26 cellular contexts compared by ENCODE assay signal in the genomic region with DNA sequence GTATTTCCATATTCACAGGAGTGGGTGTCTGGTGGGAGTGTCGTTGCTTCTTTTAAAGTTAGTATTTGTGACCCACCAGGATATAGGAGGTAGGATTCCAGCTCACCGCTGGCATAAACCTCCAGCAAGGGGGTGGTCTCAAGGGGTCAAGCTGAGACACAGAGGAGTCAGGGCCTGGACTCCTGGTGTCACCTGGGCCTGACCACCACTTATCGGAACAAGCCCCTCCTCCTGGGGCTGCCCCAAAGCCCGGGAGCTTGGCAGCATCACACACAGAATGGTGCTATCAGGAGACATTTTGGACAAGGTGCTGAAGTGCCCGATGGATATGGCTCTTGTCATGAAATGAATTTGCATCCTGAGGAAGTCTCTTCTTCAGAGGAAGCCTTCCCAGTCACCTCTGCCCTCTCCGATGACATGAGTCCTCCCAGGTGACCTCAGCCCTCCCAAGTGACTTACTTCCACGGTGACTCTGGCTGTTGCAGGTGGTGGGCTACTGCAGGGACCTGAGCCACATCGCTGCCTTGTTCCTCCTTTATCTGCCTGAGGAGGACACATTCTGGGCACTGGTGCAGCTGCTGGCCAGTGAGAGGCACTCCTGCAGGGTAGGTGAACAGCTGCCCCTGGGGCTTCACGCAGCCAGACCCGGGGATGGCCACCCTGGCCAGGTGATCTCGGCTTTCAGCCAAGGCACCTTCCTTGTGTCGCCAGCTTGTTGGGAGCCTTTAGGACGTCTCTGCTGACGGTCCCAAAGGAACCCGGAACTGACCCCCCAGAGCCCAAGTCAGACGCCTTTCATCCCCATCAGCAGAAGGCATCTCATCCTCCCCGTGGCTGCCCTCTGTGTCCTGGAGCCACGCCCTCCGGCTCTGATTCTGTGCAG.
A peak's percentile ranks its signal among the peaks of the same experiment; 100 is the strongest.
DNase-seq lines count a peak whose midpoint lies in the region; ATAC-seq and TF ChIP-seq lines count a peak whose summit lies in the region.
"Had no signal": no experiment of that assay in that cellular context is flagged by ENCODE, and none has a peak within 500 bp of the region (broad histone marks: within the 10 kb centered on the region; RNA-seq: fewer than 3 reads in every experiment).

No MANE protein-coding gene starts in this region.

- CTCF ChIA-PET in activated naive CD4-positive, alpha-beta T cell treated with anti-CD3 and anti-CD28 coated beads for 36 hours (lab: Charles Lee), result no interaction called here

- no peaks in the 10 kb centered on the region for H3K36me3 Mint-ChIP-seq in activated naive CD8-positive, alpha-beta T cell treated with anti-CD3 and anti-CD28 coated beads, Interleukin-2, amount 10 ng/mL, durations not matched to agents 7 days and 5 days
- H3K36me3 Mint-ChIP-seq in activated naive CD8-positive, alpha-beta T cell treated with anti-CD3 and anti-CD28 coated beads for 36 hours, result no peaks in the 10 kb centered on the region
- no peaks in the 10 kb centered on the region for H3K36me3 Mint-ChIP-seq in activated naive CD4-positive, alpha-beta T cell treated with anti-CD3 and anti-CD28 coated beads for 36 hours (ENCODE audit: low read depth)
- H3K36me3 Mint-ChIP-seq: activated naive CD4-positive, alpha-beta T cell treated with anti-CD3 and anti-CD28 coated beads, Interleukin-2, amount 50 U/mL, for 24 hours; CD14-positive monocyte; T-cell had no signal

- H3K9me3 ChIP-seq in upper lobe of right lung, result no peaks in the 10 kb centered on the region
- H3K9me3 ChIP-seq: heart right ventricle, uterus had no signal

- H3K4me3 ChIP-seq in upper lobe of right lung, result no peak overlapping the region
- H3K4me3 ChIP-seq: GM23248, heart right ventricle, uterus had no signal

- H3K27me3 Mint-ChIP-seq in activated naive CD8-positive, alpha-beta T cell treated with anti-CD3 and anti-CD28 coated beads, Interleukin-2, amount 10 ng/mL, durations not matched to agents 7 days and 5 days, result peaks cover 2% of the 10 kb centered on the region
- no peaks in the 10 kb centered on the region for H3K27me3 Mint-ChIP-seq in activated naive CD8-positive, alpha-beta T cell treated with anti-CD3 and anti-CD28 coated beads for 36 hours
- no peaks in the 10 kb centered on the region for H3K27me3 Mint-ChIP-seq in activated naive CD4-positive, alpha-beta T cell treated with anti-CD3 and anti-CD28 coated beads for 36 hours (ENCODE audit: low read depth)
- H3K27me3 Mint-ChIP-seq: activated naive CD4-positive, alpha-beta T cell treated with anti-CD3 and anti-CD28 coated beads, Interleukin-2, amount 50 U/mL, for 24 hours; stimulated activated naive B cell treated with anti-CD40 and anti-IgM and Interleukin-4, amounts not matched to agents 10 μg/mL and 1 μg/mL and 100 μg/mL, for 72 hours; T-cell had no signal

- POLR2A ChIA-PET in activated naive CD8-positive, alpha-beta T cell treated with anti-CD3 and anti-CD28 coated beads, Interleukin-2, amount 10 ng/mL, durations not matched to agents 7 days and 5 days (lab: Charles Lee), result no interaction called here

- TF ChIP-seq CTCF in upper lobe of right lung (IDR thresholded peaks at IDR 0.05), result no peak

- H3K27ac ChIP-seq in upper lobe of right lung, result no peak overlapping the region
- H3K27ac ChIP-seq: foreskin keratinocyte, GM23248, heart right ventricle, uterus had no signal

- H3K36me3 ChIP-seq in upper lobe of right lung, result no peaks in the 10 kb centered on the region
- H3K36me3 ChIP-seq: heart right ventricle, uterus had no signal

- no peak overlapping the region for H3K27ac Mint-ChIP-seq in activated naive CD8-positive, alpha-beta T cell treated with anti-CD3 and anti-CD28 coated beads, Interleukin-2, amount 10 ng/mL, durations not matched to agents 7 days and 5 days
- no peak overlapping the region for H3K27ac Mint-ChIP-seq in activated naive CD8-positive, alpha-beta T cell treated with anti-CD3 and anti-CD28 coated beads for 36 hours
- no peak overlapping the region for H3K27ac Mint-ChIP-seq in activated naive CD4-positive, alpha-beta T cell treated with anti-CD3 and anti-CD28 coated beads for 36 hours
- H3K27ac Mint-ChIP-seq: activated CD8-positive, alpha-beta T cell treated with anti-CD3 and anti-CD28 coated beads, Interleukin-2, amount 10 ng/mL, durations not matched to agents 7 days and 5 days; activated naive CD4-positive, alpha-beta T cell treated with anti-CD3 and anti-CD28 coated beads, Interleukin-2, amount 50 U/mL, for 24 hours; effector memory CD8-positive, alpha-beta T cell; HFFc6; T-cell had no signal

- no peaks in the 10 kb centered on the region for H3K4me1 ChIP-seq in upper lobe of right lung
- H3K4me1 ChIP-seq: foreskin keratinocyte, heart right ventricle, uterus had no signal

- no peaks in the 10 kb centered on the region for H3K9me3 Mint-ChIP-seq in activated naive CD8-positive, alpha-beta T cell treated with anti-CD3 and anti-CD28 coated beads, Interleukin-2, amount 10 ng/mL, durations not matched to agents 7 days and 5 days
- H3K9me3 Mint-ChIP-seq in activated naive CD8-positive, alpha-beta T cell treated with anti-CD3 and anti-CD28 coated beads for 36 hours, result no peaks in the 10 kb centered on the region
- H3K9me3 Mint-ChIP-seq in activated naive CD4-positive, alpha-beta T cell treated with anti-CD3 and anti-CD28 coated beads for 36 hours, result no peaks in the 10 kb centered on the region
- H3K9me3 Mint-ChIP-seq: activated naive CD4-positive, alpha-beta T cell treated with anti-CD3 and anti-CD28 coated beads, Interleukin-2, amount 50 U/mL, for 24 hours; CD14-positive monocyte; effector memory CD8-positive, alpha-beta T cell; HFFc6; stimulated activated naive B cell treated with anti-CD40 and anti-IgM and Interleukin-4, amounts not matched to agents 10 μg/mL and 1 μg/mL and 100 μg/mL, for 72 hours; T-cell had no signal

- H3K27me3 ChIP-seq in upper lobe of right lung, result no peaks in the 10 kb centered on the region
- H3K27me3 ChIP-seq: heart right ventricle, uterus had no signal

- H3K4me3 Mint-ChIP-seq in activated naive CD8-positive, alpha-beta T cell treated with anti-CD3 and anti-CD28 coated beads, Interleukin-2, amount 10 ng/mL, durations not matched to agents 7 days and 5 days, result no peak overlapping the region
- H3K4me3 Mint-ChIP-seq in activated naive CD8-positive, alpha-beta T cell treated with anti-CD3 and anti-CD28 coated beads for 36 hours, result no peak overlapping the region
- H3K4me3 Mint-ChIP-seq in activated naive CD4-positive, alpha-beta T cell treated with anti-CD3 and anti-CD28 coated beads for 36 hours, result no peak overlapping the region
- H3K4me3 Mint-ChIP-seq: activated CD8-positive, alpha-beta T cell treated with anti-CD3 and anti-CD28 coated beads, Interleukin-2, amount 10 ng/mL, durations not matched to agents 7 days and 5 days; activated naive CD4-positive, alpha-beta T cell treated with anti-CD3 and anti-CD28 coated beads, Interleukin-2, amount 50 U/mL, for 24 hours; CD14-positive monocyte; effector memory CD8-positive, alpha-beta T cell; HFFc6; stimulated activated naive B cell treated with anti-CD40 and anti-IgM and Interleukin-4, amounts not matched to agents 10 μg/mL and 1 μg/mL and 100 μg/mL, for 72 hours; T-cell had no signal

- intact Hi-C loops in upper lobe of right lung (cut with DNase I), result no loop called here
- intact Hi-C loops in activated naive CD4-positive, alpha-beta T cell treated with anti-CD3 and anti-CD28 coated beads for 36 hours (cut with micrococcal nuclease), result no loop called here

- peaks cover 3% of the 10 kb centered on the region for H3K4me1 Mint-ChIP-seq in activated naive CD8-positive, alpha-beta T cell treated with anti-CD3 and anti-CD28 coated beads, Interleukin-2, amount 10 ng/mL, durations not matched to agents 7 days and 5 days
- peaks cover 6% of the 10 kb centered on the region for H3K4me1 Mint-ChIP-seq in activated naive CD8-positive, alpha-beta T cell treated with anti-CD3 and anti-CD28 coated beads for 36 hours
- peaks cover 8% of the 10 kb centered on the region for H3K4me1 Mint-ChIP-seq in activated naive CD4-positive, alpha-beta T cell treated with anti-CD3 and anti-CD28 coated beads for 36 hours (ENCODE audit: low read depth)

- peak; percentile 21 for DNase-seq in activated naive CD8-positive, alpha-beta T cell treated with anti-CD3 and anti-CD28 coated beads, Interleukin-2, amount 10 ng/mL, durations not matched to agents 7 days and 5 days
- DNase-seq in activated naive CD8-positive, alpha-beta T cell treated with anti-CD3 and anti-CD28 coated beads for 36 hours, result no peak
- DNase-seq in NCI-H69 (lab: John Stamatoyannopoulos, UW), result peak; percentile 6
- DNase-seq in islet precursor cell, result peak; percentile 54
- peak; percentile 59 for DNase-seq in upper lobe of right lung
- no peak for DNase-seq in activated naive CD4-positive, alpha-beta T cell treated with anti-CD3 and anti-CD28 coated beads for 36 hours
- DNase-seq in globus pallidus (ENCODE audit: low spot score), result no peak
- DNase-seq: activated CD8-positive, alpha-beta T cell treated with anti-CD3 and anti-CD28 coated beads, Interleukin-2, amount 10 ng/mL, durations not matched to agents 7 days and 5 days; cortex of kidney; effector memory CD8-positive, alpha-beta T cell; EL; foreskin keratinocyte; heart right ventricle; NCI-H1694; NCI-H526; posterior cingulate gyrus; stimulated activated CD4-positive, alpha-beta T cell treated with anti-CD3 and anti-CD28 coated beads, Interleukin-4, amount 100 ng/mL, for 4 hours; stimulated activated naive B cell treated with anti-CD40 and anti-IgM and Interleukin-4, amounts not matched to agents 10 μg/mL and 1 μg/mL and 100 μg/mL, for 72 hours had no signal

- ATAC-seq in activated naive CD8-positive, alpha-beta T cell treated with anti-CD3 and anti-CD28 coated beads, Interleukin-2, amount 10 ng/mL, durations not matched to agents 7 days and 5 days (ENCODE audit: low read depth), result no peak
- ATAC-seq in upper lobe of right lung, result no peak
- ATAC-seq: activated CD8-positive, alpha-beta T cell treated with anti-CD3 and anti-CD28 coated beads, Interleukin-2, amount 10 ng/mL, durations not matched to agents 7 days and 5 days; effector memory CD8-positive, alpha-beta T cell; esophagus mucosa; foreskin keratinocyte; heart right ventricle; sciatic nerve; stimulated activated naive B cell treated with anti-CD40 and anti-IgM and Interleukin-4, amounts not matched to agents 10 μg/mL and 1 μg/mL and 100 μg/mL, for 72 hours; T-cell had no signal

Comparison
In these comparisons a context has a peak if more than half of its experiments do, and no peak if none do; other contexts are left out.
1. DNase-seq: peak in activated naive CD8-positive, alpha-beta T cell treated with anti-CD3 and anti-CD28 coated beads, Interleukin-2, amount 10 ng/mL, durations not matched to agents 7 days and 5 days (single experiment), NCI-H69 (single experiment), islet precursor cell (single experiment) and upper lobe of right lung (single experiment); none in activated naive CD8-positive, alpha-beta T cell treated with anti-CD3 and anti-CD28 coated beads for 36 hours (single experiment), activated naive CD4-positive, alpha-beta T cell treated with anti-CD3 and anti-CD28 coated beads for 36 hours (single experiment) and globus pallidus (single experiment).